Comparison of ENCODE assay signal across 10 cellular contexts in genomic region chr4:82046796-82047195, GRCh38.
"Had no signal": no experiment of that assay in that cellular context is flagged by ENCODE, and none has a peak within 500 bp of the region (broad histone marks: within the 10 kb centered on the region; RNA-seq: fewer than 3 reads in every experiment).

No MANE protein-coding gene starts in this region.

- H3K9ac ChIP-seq: GM23248 had no signal

- FAIRE-seq: HTR-8/SVneo had no signal

- H3K27ac ChIP-seq: GM23248, HL-60 had no signal

- H3K4me3 ChIP-seq: GM23248, HAP-1 had no signal

- DNase-seq: GM23248, GOT3, H7, HFFc6, IMR-90, KBM-7 had no signal

- H3K9me3 ChIP-seq: HAP-1 had no signal

- H2AFZ ChIP-seq: GM23248 had no signal

- ATAC-seq: HCT116 had no signal

- H3K36me3 ChIP-seq: HAP-1 had no signal
